Comparison of ENCODE assay signal across 17 cellular contexts in genomic region chr17:1447061-1447460, GRCh38. TPM values are rescaled to one million over a fixed set of nuclear protein-coding genes. Genes with fewer than 3 reads are reported as not detected.
DNase-seq lines count a peak whose midpoint lies in the region; ATAC-seq and TF ChIP-seq lines count a peak whose summit lies in the region.
"Had no signal": no experiment of that assay in that cellular context is flagged by ENCODE, and none has a peak within 500 bp of the region (broad histone marks: within the 10 kb centered on the region; RNA-seq: fewer than 3 reads in every experiment).

No MANE protein-coding gene starts in this region.

- intact Hi-C loops in activated CD8-positive, alpha-beta T cell treated with anti-CD3 and anti-CD28 coated beads for 36 hours (cut with micrococcal nuclease): no loop called here
- intact Hi-C loops in right cardiac atrium (cut with DNase I): no loop called here

- H3K27me3 ChIP-seq in right cardiac atrium (ENCODE audit: control insufficient read depth, insufficient read depth) (no peaks in the 10 kb centered on the region), smooth muscle cell (ENCODE audit: low read depth) (no peaks in the 10 kb centered on the region)
- H3K27me3 ChIP-seq: hepatocyte had no signal

- peaks cover 21% of the 10 kb centered on the region for H3K36me3 Mint-ChIP-seq in activated CD8-positive, alpha-beta T cell treated with anti-CD3 and anti-CD28 coated beads, Interleukin-2, amount 10 ng/mL, durations not matched to agents 7 days and 5 days (ENCODE audit: low read depth)
- peaks cover 9% of the 10 kb centered on the region for H3K36me3 Mint-ChIP-seq in activated CD8-positive, alpha-beta T cell treated with anti-CD3 and anti-CD28 coated beads for 36 hours (ENCODE audit: low read depth)

- no peak for TF ChIP-seq CTCF in activated CD8-positive, alpha-beta T cell treated with anti-CD3 and anti-CD28 coated beads for 36 hours (IDR thresholded peaks at IDR 0.05)
- no peak for TF ChIP-seq CTCF in smooth muscle cell (IDR thresholded peaks at IDR 0.05; ENCODE audit: borderline replicate concordance, insufficient read depth, poor library complexity, severe bottlenecking)

- no peak overlapping the region for H3K4me3 Mint-ChIP-seq in activated CD8-positive, alpha-beta T cell treated with anti-CD3 and anti-CD28 coated beads, Interleukin-2, amount 10 ng/mL, durations not matched to agents 7 days and 5 days
- no peak overlapping the region for H3K4me3 Mint-ChIP-seq in activated CD8-positive, alpha-beta T cell treated with anti-CD3 and anti-CD28 coated beads for 36 hours

- H3K27me3 Mint-ChIP-seq in activated CD8-positive, alpha-beta T cell treated with anti-CD3 and anti-CD28 coated beads, Interleukin-2, amount 10 ng/mL, durations not matched to agents 7 days and 5 days (ENCODE audit: low read depth): no peaks in the 10 kb centered on the region
- no peaks in the 10 kb centered on the region for H3K27me3 Mint-ChIP-seq in activated CD8-positive, alpha-beta T cell treated with anti-CD3 and anti-CD28 coated beads for 36 hours

- no peak for DNase-seq in activated CD8-positive, alpha-beta T cell treated with anti-CD3 and anti-CD28 coated beads, Interleukin-2, amount 10 ng/mL, durations not matched to agents 7 days and 5 days
- DNase-seq in activated CD8-positive, alpha-beta T cell treated with anti-CD3 and anti-CD28 coated beads for 36 hours: no peak
- DNase-seq in right cardiac atrium (peak in 1 of 3 donors; percentile 29), smooth muscle cell (lab: John Stamatoyannopoulos, UW; ENCODE audit: unreplicated experiment) (no peak), DMS 273 (lab: John Stamatoyannopoulos, UW; ENCODE audit: unreplicated experiment) (no peak)
- DNase-seq: activated naive CD4-positive, alpha-beta T cell treated with Interleukin-2 at 50 U/mL for 16 hours; central memory CD4-positive, alpha-beta T cell; DMS153; HCEC 1CT; left colon; NCI-H82; small intestine; T1000 had no signal

- H3F3A ChIP-seq in smooth muscle cell (ENCODE audit: low read depth): no peaks in the 10 kb centered on the region

- POLR2A ChIA-PET in activated CD8-positive, alpha-beta T cell treated with anti-CD3 and anti-CD28 coated beads, Interleukin-2, amount 10 ng/mL, durations not matched to agents 7 days and 5 days (lab: Charles Lee): interaction anchor here (0.6 to 1.1 kb wide), 2 partner anchors 8 to 114 kb away, joined by 4 to 5 read pairs; no protein-coding TSS in a partner anchor
- POLR2A ChIA-PET in activated CD8-positive, alpha-beta T cell treated with anti-CD3 and anti-CD28 coated beads for 36 hours (lab: Charles Lee): interaction anchor here (0.9 kb wide), 1 partner anchor 8 kb away, joined by 5 read pairs; the partner anchor contains the start of gene CRK

- H3K4me3 ChIP-seq in right cardiac atrium (ENCODE audit: low read length) (no peak overlapping the region), smooth muscle cell (no peak overlapping the region)
- H3K4me3 ChIP-seq: hepatocyte had no signal

- no peak overlapping the region for H3K9ac ChIP-seq in smooth muscle cell (ENCODE audit: low read depth)

- ATAC-seq in activated CD8-positive, alpha-beta T cell treated with anti-CD3 and anti-CD28 coated beads, Interleukin-2, amount 10 ng/mL, durations not matched to agents 7 days and 5 days: no peak
- ATAC-seq in activated CD8-positive, alpha-beta T cell treated with anti-CD3 and anti-CD28 coated beads for 36 hours: no peak
- ATAC-seq in right cardiac atrium (peak; percentile 64 to 81), GM21381 (IDR thresholded peaks at IDR 0.05; ENCODE audit: unreplicated experiment) (no peak), GM21447 (IDR thresholded peaks at IDR 0.05; ENCODE audit: unreplicated experiment) (no peak)

- peak overlapping the region; percentile 25 for H3K27ac Mint-ChIP-seq in activated CD8-positive, alpha-beta T cell treated with anti-CD3 and anti-CD28 coated beads, Interleukin-2, amount 10 ng/mL, durations not matched to agents 7 days and 5 days
- no peak overlapping the region for H3K27ac Mint-ChIP-seq in activated CD8-positive, alpha-beta T cell treated with anti-CD3 and anti-CD28 coated beads for 36 hours

- H3K4me2 ChIP-seq in smooth muscle cell: no peak overlapping the region
- H3K4me2 ChIP-seq: hepatocyte had no signal

- H3K4me1 ChIP-seq in right cardiac atrium (ENCODE audit: control insufficient read depth, insufficient read depth, low read length): peaks cover 20% of the 10 kb centered on the region
- H3K4me1 ChIP-seq in smooth muscle cell (ENCODE audit: low read depth): no peaks in the 10 kb centered on the region

- no peaks in the 10 kb centered on the region for H3K36me3 ChIP-seq in smooth muscle cell (ENCODE audit: low read depth)

- H2AFZ ChIP-seq in smooth muscle cell (ENCODE audit: low read depth): no peak overlapping the region
- H2AFZ ChIP-seq: hepatocyte had no signal

- peaks cover 99% of the 10 kb centered on the region for H4K20me1 ChIP-seq in smooth muscle cell (ENCODE audit: low read depth)

- H3K27ac ChIP-seq in right cardiac atrium (ENCODE audit: low read length): peak overlapping the region; percentile 70
- peak overlapping the region; percentile 31 for H3K27ac ChIP-seq in smooth muscle cell (ENCODE audit: low read depth)
- H3K27ac ChIP-seq: hepatocyte had no signal

- peaks cover 99% of the 10 kb centered on the region for H3K79me2 ChIP-seq in smooth muscle cell (ENCODE audit: low read depth)

- peaks cover 15% of the 10 kb centered on the region for H3K4me1 Mint-ChIP-seq in activated CD8-positive, alpha-beta T cell treated with anti-CD3 and anti-CD28 coated beads, Interleukin-2, amount 10 ng/mL, durations not matched to agents 7 days and 5 days (ENCODE audit: low read depth)
- peaks cover 33% of the 10 kb centered on the region for H3K4me1 Mint-ChIP-seq in activated CD8-positive, alpha-beta T cell treated with anti-CD3 and anti-CD28 coated beads for 36 hours (ENCODE audit: low read depth)

- no peaks in the 10 kb centered on the region for H3K9me3 Mint-ChIP-seq in activated CD8-positive, alpha-beta T cell treated with anti-CD3 and anti-CD28 coated beads, Interleukin-2, amount 10 ng/mL, durations not matched to agents 7 days and 5 days (ENCODE audit: insufficient read depth)
- H3K9me3 Mint-ChIP-seq in activated CD8-positive, alpha-beta T cell treated with anti-CD3 and anti-CD28 coated beads for 36 hours: no peaks in the 10 kb centered on the region

- H3K9me3 ChIP-seq in right cardiac atrium (ENCODE audit: control insufficient read depth, low read length) (no peaks in the 10 kb centered on the region), smooth muscle cell (replicated peaks; ENCODE audit: low read depth) (no peaks in the 10 kb centered on the region)

- CTCF ChIA-PET in activated CD8-positive, alpha-beta T cell treated with anti-CD3 and anti-CD28 coated beads, Interleukin-2, amount 10 ng/mL, durations not matched to agents 7 days and 5 days (lab: Charles Lee): interaction anchor here (0.9 kb wide), 1 partner anchor 82 kb away, joined by 3 read pairs; no protein-coding TSS in a partner anchor
- CTCF ChIA-PET in activated CD8-positive, alpha-beta T cell treated with anti-CD3 and anti-CD28 coated beads for 36 hours (lab: Charles Lee): interaction anchor here (0.6 to 1.8 kb wide), 2 partner anchors 82 kb away, joined by 3 to 5 read pairs; no protein-coding TSS in a partner anchor

- WGBS in right cardiac atrium: 55% methylated on average over 7 of the region's 7 CpGs
- WGBS in smooth muscle cell (ENCODE audit: low lambda C conversion rate): 67% methylated on average over 7 of the region's 7 CpGs

TF ChIP-seq in PFSK-1, 5 proteins besides CTCF, POLR2A, EP300 and RAD21:
- TF ChIP-seq SIN3A (IDR thresholded peaks at IDR 0.05; ENCODE audit: borderline replicate concordance, insufficient read depth, low read length) (0 out of 2 replicates have a peak, but pooled peaks have one; percentile 45), POLR2AphosphoS5 (IDR thresholded peaks at IDR 0.05; ENCODE audit: low read depth, low read length) (0 out of 2 replicates have a peak, but pooled peaks have one; percentile 36), FOXP2 (optimal IDR thresholded peaks at IDR 0.05; ENCODE audit: borderline replicate concordance, extremely low read depth, extremely low read length, insufficient read depth) (no peak)

RNA-seq across cellular contexts. Expression of gene CRK, which starts 9.0 kb away (rescaled TPM):
- 10 to 100 TPM; 15.7 to 17.7 TPM for total RNA-seq in activated CD8-positive, alpha-beta T cell treated with anti-CD3 and anti-CD28 coated beads, Interleukin-2, amount 10 ng/mL, durations not matched to agents 7 days and 5 days
- 10 to 100 TPM; 12.1 to 12.9 TPM for total RNA-seq in activated CD8-positive, alpha-beta T cell treated with anti-CD3 and anti-CD28 coated beads for 36 hours
- 51.3 TPM for polyA plus RNA-seq in PFSK-1 (2012; ENCODE audit: insufficient read length, low read depth)
- total RNA-seq in right cardiac atrium: 10 to 100 TPM; 33.9 to 44.8 (median 38.9) TPM
- 21.3 TPM for polyA plus RNA-seq in right cardiac atrium
- 49.7 and 64.5 TPM in 2 replicates for total RNA-seq in smooth muscle cell
- 56.8 and 69.4 TPM in 2 replicates for polyA plus RNA-seq in smooth muscle cell

RNA-seq across cellular contexts. Expression of gene MYO1C, which starts 45.4 kb away (rescaled TPM):
- 10 to 100 TPM; 18.5 to 21.8 TPM for total RNA-seq in activated CD8-positive, alpha-beta T cell treated with anti-CD3 and anti-CD28 coated beads, Interleukin-2, amount 10 ng/mL, durations not matched to agents 7 days and 5 days
- total RNA-seq in activated CD8-positive, alpha-beta T cell treated with anti-CD3 and anti-CD28 coated beads for 36 hours: 10 to 100 TPM; 12.6 to 16.8 TPM
- 106 TPM for polyA plus RNA-seq in PFSK-1 (2012; ENCODE audit: insufficient read length, low read depth)
- total RNA-seq in right cardiac atrium (100 to 1,000 TPM; 149 to 185 (median 180) TPM), smooth muscle cell (61.8 and 80.4 TPM in 2 replicates)
- polyA plus RNA-seq in right cardiac atrium (78.9 TPM), smooth muscle cell (81.5 and 99.9 TPM in 2 replicates)

RNA-seq across cellular contexts. Expression of gene YWHAE, which starts 47.0 kb away (rescaled TPM):
- total RNA-seq in activated CD8-positive, alpha-beta T cell treated with anti-CD3 and anti-CD28 coated beads, Interleukin-2, amount 10 ng/mL, durations not matched to agents 7 days and 5 days: 100 to 1,000 TPM; 393 to 414 TPM
- total RNA-seq in activated CD8-positive, alpha-beta T cell treated with anti-CD3 and anti-CD28 coated beads for 36 hours: 100 to 1,000 TPM; 425 to 440 TPM
- polyA plus RNA-seq in PFSK-1 (2012; ENCODE audit: insufficient read length, low read depth): 902 TPM
- total RNA-seq in right cardiac atrium (100 to 1,000 TPM; 484 to 570 (median 535) TPM), smooth muscle cell (586 and 662 TPM in 2 replicates)
- polyA plus RNA-seq in right cardiac atrium (366 TPM), smooth muscle cell (383 and 429 TPM in 2 replicates)

Comparison
In these comparisons a context has a peak if more than half of its experiments do, and no peak if none do; other contexts are left out.
1. ATAC-seq: peak in right cardiac atrium (2 of 2); none in activated CD8-positive, alpha-beta T cell treated with anti-CD3 and anti-CD28 coated beads, Interleukin-2, amount 10 ng/mL, durations not matched to agents 7 days and 5 days (single experiment), activated CD8-positive, alpha-beta T cell treated with anti-CD3 and anti-CD28 coated beads for 36 hours (single experiment), GM21381 (single experiment) and GM21447 (single experiment).